Comparison of ENCODE assay signal across 14 cellular contexts in genomic region chr14:105864116-105864515, GRCh38.
DNase-seq lines count a peak whose midpoint lies in the region; ATAC-seq lines count a peak whose summit lies in the region.
"Had no signal": no experiment of that assay in that cellular context is flagged by ENCODE, and none has a peak within 500 bp of the region (broad histone marks: within the 10 kb centered on the region; RNA-seq: fewer than 3 reads in every experiment).

No MANE protein-coding gene starts in this region.

- H3K9me3 ChIP-seq in aorta (ENCODE audit: control insufficient read depth, low read length) = no peaks in the 10 kb centered on the region

- H3K27me3 Mint-ChIP-seq in activated CD4-positive, alpha-beta memory T cell treated with anti-CD3 and anti-CD28 coated beads for 36 hours = peaks cover 8% of the 10 kb centered on the region
- no peaks in the 10 kb centered on the region for H3K27me3 Mint-ChIP-seq in memory B cell

- intact Hi-C loops in cardiac septum (cut with DNase I) = no loop called here
- intact Hi-C loops in Right ventricle myocardium inferior (cut with DNase I) = no loop called here
- intact Hi-C loops in activated CD4-positive, alpha-beta memory T cell treated with anti-CD3 and anti-CD28 coated beads for 36 hours (cut with micrococcal nuclease) = loop anchor here (10.0 kb wide), 1 partner anchor 131 kb away; no protein-coding TSS in a partner anchor
- intact Hi-C loops in aorta (cut with DNase I) = no loop called here

- no peak overlapping the region for H3K27ac Mint-ChIP-seq in activated CD4-positive, alpha-beta memory T cell treated with anti-CD3 and anti-CD28 coated beads for 36 hours
- H3K27ac Mint-ChIP-seq in memory B cell = peak overlapping the region; percentile 38

- no peak for ATAC-seq in Right ventricle myocardium inferior
- ATAC-seq in memory B cell (ENCODE audit: low read depth) = no peak
- no peak for ATAC-seq in aorta (ENCODE audit: low FRiP score)
- no peak for ATAC-seq in HG03354 (IDR thresholded peaks at IDR 0.05; ENCODE audit: poor library complexity, severe bottlenecking, unreplicated experiment)

- 83 to 87% methylated on average over 13 of the region's 13 CpGs for WGBS in aorta, 2 donors

- H3K4me3 Mint-ChIP-seq in activated CD4-positive, alpha-beta memory T cell treated with anti-CD3 and anti-CD28 coated beads for 36 hours = no peak overlapping the region
- peak overlapping the region; percentile 90 for H3K4me3 Mint-ChIP-seq in memory B cell

- H3K4me1 Mint-ChIP-seq in activated CD4-positive, alpha-beta memory T cell treated with anti-CD3 and anti-CD28 coated beads for 36 hours (ENCODE audit: low read depth) = peaks cover 30% of the 10 kb centered on the region
- no peaks in the 10 kb centered on the region for H3K4me1 Mint-ChIP-seq in memory B cell

- H3K4me1 ChIP-seq in aorta (ENCODE audit: control insufficient read depth in 1 of 2, insufficient read depth in 2 of 2, low read length in 2 of 2) = no peaks in the 10 kb centered on the region
- H3K4me1 ChIP-seq: tibial nerve had no signal

- DNase-seq in cardiac septum (ENCODE audit: low spot score) (peak; percentile 39), Right ventricle myocardium inferior (ENCODE audit: missing footprints) (no peak), memory B cell (ENCODE audit: low spot score in 2 of 2) (no peak), aorta (peak; percentile 7 to 46), NCI-H748 (lab: John Stamatoyannopoulos, UW; ENCODE audit: unreplicated experiment) (no peak)
- peak; percentile 6 for DNase-seq in activated CD4-positive, alpha-beta memory T cell treated with anti-CD3 and anti-CD28 coated beads for 36 hours
- DNase-seq in activated effector memory CD4-positive, alpha-beta T cell treated with Interleukin-2 at 50 U/mL for 16 hours = no peak
- DNase-seq: activated gamma-delta T cell; effector memory CD4-positive, alpha-beta T cell; NCI-H2107; NCI-H774; RPMI8226 had no signal

- no peaks in the 10 kb centered on the region for H3K27me3 ChIP-seq in aorta (ENCODE audit: control insufficient read depth in 1 of 2, insufficient read depth in 2 of 2, low read length in 1 of 2)
- H3K27me3 ChIP-seq: tibial nerve had no signal

- H3K36me3 ChIP-seq in aorta (ENCODE audit: control insufficient read depth in 1 of 2, insufficient read depth in 2 of 2, low read length in 1 of 2) = no peaks in the 10 kb centered on the region
- H3K36me3 ChIP-seq: tibial nerve had no signal

- POLR2A ChIA-PET in activated CD4-positive, alpha-beta memory T cell treated with anti-CD3 and anti-CD28 coated beads for 36 hours (lab: Charles Lee) = no interaction called here

- H3K4me3 ChIP-seq in aorta (ENCODE audit: low read length in 2 of 2) = no peak overlapping the region

- no peaks in the 10 kb centered on the region for H3K36me3 Mint-ChIP-seq in activated CD4-positive, alpha-beta memory T cell treated with anti-CD3 and anti-CD28 coated beads for 36 hours
- peaks cover 30% of the 10 kb centered on the region for H3K36me3 Mint-ChIP-seq in memory B cell

- no peaks in the 10 kb centered on the region for H3K9me3 Mint-ChIP-seq in activated CD4-positive, alpha-beta memory T cell treated with anti-CD3 and anti-CD28 coated beads for 36 hours
- no peaks in the 10 kb centered on the region for H3K9me3 Mint-ChIP-seq in memory B cell

- CTCF ChIA-PET in activated CD4-positive, alpha-beta memory T cell treated with anti-CD3 and anti-CD28 coated beads for 36 hours (lab: Charles Lee) = no interaction called here

- H3K27ac ChIP-seq in aorta (ENCODE audit: low read depth in 1 of 2, low read length in 2 of 2) = no peak overlapping the region

Comparison
In these comparisons a context has a peak if more than half of its experiments do, and no peak if none do; other contexts are left out.
1. DNase-seq: peak in cardiac septum (single experiment), activated CD4-positive, alpha-beta memory T cell treated with anti-CD3 and anti-CD28 coated beads for 36 hours (single experiment) and aorta (2 of 2); none in Right ventricle myocardium inferior (single experiment), memory B cell (0 of 2), NCI-H748 (single experiment) and activated effector memory CD4-positive, alpha-beta T cell treated with Interleukin-2 at 50 U/mL for 16 hours (single experiment).